In genomic region chr1:150320667-150320978, GRCh38 we compare ENCODE assay signal across 1 cellular context.
TF ChIP-seq lines count a peak whose summit lies in the region.

No MANE protein-coding gene starts in this region.

TF ChIP-seq in H1, 55 proteins besides CTCF, POLR2A, EP300 and RAD21:
- no peak for TF ChIP-seq MAFK (IDR thresholded peaks at IDR 0.05; ENCODE audit: low read depth, low read length)
- no peak for TF ChIP-seq KDM5A (IDR thresholded peaks at IDR 0.05; ENCODE audit: low read length)
- no peak for TF ChIP-seq SIN3A (conservative IDR thresholded peaks at IDR 0.05 in 1 of 2, IDR thresholded peaks at IDR 0.05 in 1 of 2; ENCODE audit: low read depth in 1 of 2, low read length in 2 of 2)
- TF ChIP-seq GTF2F1 (IDR thresholded peaks at IDR 0.05; ENCODE audit: borderline replicate concordance, low read depth, low read length) = no peak
- TF ChIP-seq ATF3 (IDR thresholded peaks at IDR 0.05; ENCODE audit: insufficient read depth, low read depth, low read length) = no peak
- no peak for TF ChIP-seq SUZ12 (IDR thresholded peaks at IDR 0.05; ENCODE audit: low read length)
- TF ChIP-seq JUN (IDR thresholded peaks at IDR 0.05; ENCODE audit: low read depth, low read length) = no peak
- no peak for TF ChIP-seq CBX8 (IDR thresholded peaks at IDR 0.05; ENCODE audit: borderline replicate concordance, low read depth, low read length)
- TF ChIP-seq SIX5 (IDR thresholded peaks at IDR 0.05; ENCODE audit: low read depth, low read length) = no peak
- no peak for TF ChIP-seq NANOG (IDR thresholded peaks at IDR 0.05; ENCODE audit: insufficient read depth, low read depth, low read length, poor library complexity, severe bottlenecking)
- TF ChIP-seq TEAD4 (IDR thresholded peaks at IDR 0.05; ENCODE audit: low read depth, low read length) = no peak
TF ChIP-seq in H1: peak in this region for 0.
